ENCODE assay signal across 24 cellular contexts in the genomic region with DNA sequence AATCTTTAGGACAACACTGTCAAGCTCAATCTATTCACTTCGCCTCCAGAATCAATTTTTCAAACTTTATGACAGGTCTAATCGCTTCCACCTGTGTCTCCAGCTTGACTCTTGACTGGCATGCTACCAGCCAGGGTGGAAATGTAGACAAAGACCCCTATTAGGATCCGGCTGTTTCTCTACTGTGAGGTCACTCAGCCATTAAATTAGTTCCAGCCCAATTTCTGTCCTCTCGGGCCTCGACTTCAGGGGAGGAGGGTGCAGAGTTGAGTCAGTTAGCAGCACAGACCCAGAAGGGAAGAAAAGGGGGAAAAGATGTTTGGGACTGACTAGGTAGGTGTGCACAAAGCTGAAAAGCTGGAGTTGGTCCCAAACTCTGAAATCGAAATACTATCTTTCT.
"Had no signal": no experiment of that assay in that cellular context is flagged by ENCODE, and none has a peak within 500 bp of the region (broad histone marks: within the 10 kb centered on the region; RNA-seq: fewer than 3 reads in every experiment).

No MANE protein-coding gene starts in this region.

- H3K9me3 Mint-ChIP-seq: activated naive CD8-positive, alpha-beta T cell treated with anti-CD3 and anti-CD28 coated beads, Interleukin-2, amount 50 U/mL, for 24 hours had no signal

- ATAC-seq: activated naive CD8-positive, alpha-beta T cell treated with anti-CD3 and anti-CD28 coated beads, Interleukin-2, amount 50 U/mL, for 24 hours; left ventricle myocardium superior; mucosa of descending colon; naive thymus-derived CD4-positive, alpha-beta T cell had no signal

- H3K4me1 ChIP-seq: breast epithelium, esophagus squamous epithelium, right atrium auricular region, tibial artery, uterus had no signal

- H3K27ac Mint-ChIP-seq: activated naive CD4-positive, alpha-beta T cell treated with anti-CD3 and anti-CD28 coated beads for 36 hours; activated naive CD8-positive, alpha-beta T cell treated with anti-CD3 and anti-CD28 coated beads, Interleukin-2, amount 50 U/mL, for 24 hours; activated T-helper 2 cell treated with anti-CD3 and anti-CD28 coated beads, Interferon-gamma antibody, Interleukin-2, Interleukin-4, amounts not matched to agents 10 μg/mL and 5 μg/mL and 100 μg/mL, durations not matched to agents 14 hours and 24 hours and 36 hours; memory B cell; naive thymus-derived CD4-positive, alpha-beta T cell had no signal

- H3K9me3 ChIP-seq: tibial artery, uterus had no signal

- H3K27ac ChIP-seq: breast epithelium, esophagus squamous epithelium, tibial artery, uterus had no signal

- H3K27me3 ChIP-seq: breast epithelium, esophagus squamous epithelium, right atrium auricular region, tibial artery, uterus had no signal

- H3K4me3 Mint-ChIP-seq: activated naive CD4-positive, alpha-beta T cell treated with anti-CD3 and anti-CD28 coated beads for 36 hours; activated naive CD8-positive, alpha-beta T cell treated with anti-CD3 and anti-CD28 coated beads, Interleukin-2, amount 50 U/mL, for 24 hours; memory B cell; naive thymus-derived CD4-positive, alpha-beta T cell had no signal

- FAIRE-seq: endothelial cell of umbilical vein, kidney had no signal

- H3K36me3 ChIP-seq: breast epithelium, right atrium auricular region, uterus had no signal

- H3K4me3 ChIP-seq: breast epithelium, esophagus squamous epithelium, mucosa of descending colon, right atrium auricular region, tibial artery, uterus had no signal

- DNase-seq: activated CD4-positive, alpha-beta T cell treated with anti-CD3 and anti-CD28 coated beads, Interleukin-2, amount 50 U/mL, for 4 hours; activated CD4-positive, CD25-positive, alpha-beta regulatory T cell treated with anti-CD3 and anti-CD28 coated beads, Interleukin-2, amount 50 U/mL, for 72 hours; activated naive CD4-positive, alpha-beta T cell treated with anti-CD3 and anti-CD28 coated beads for 36 hours; activated naive CD8-positive, alpha-beta T cell treated with anti-CD3 and anti-CD28 coated beads, Interleukin-2, amount 50 U/mL, for 24 hours; activated T-cell treated with anti-CD3 and anti-CD28 coated beads for 4 hours; aorta; cerebellar nuclear complex; effector CD8-positive, alpha-beta T cell; esophagus squamous epithelium; hypothalamus; kidney; left ventricle myocardium superior; mucosa of descending colon; naive thymus-derived CD4-positive, alpha-beta T cell; posterior cingulate gyrus; stimulated activated CD4-positive, alpha-beta T cell treated with anti-CD3 and anti-CD28 coated beads, Interleukin-4, amount 100 ng/mL, for 1 hour; stimulated activated naive CD4-positive, alpha-beta T cell; tibial artery; uterus had no signal

- H3K27me3 Mint-ChIP-seq: activated naive CD8-positive, alpha-beta T cell treated with anti-CD3 and anti-CD28 coated beads, Interleukin-2, amount 50 U/mL, for 24 hours; memory B cell; naive thymus-derived CD4-positive, alpha-beta T cell had no signal

- H3K4me1 Mint-ChIP-seq: activated naive CD8-positive, alpha-beta T cell treated with anti-CD3 and anti-CD28 coated beads, Interleukin-2, amount 50 U/mL, for 24 hours; memory B cell; naive thymus-derived CD4-positive, alpha-beta T cell had no signal
